1 cellular context compared by ENCODE assay signal in the genomic region with DNA sequence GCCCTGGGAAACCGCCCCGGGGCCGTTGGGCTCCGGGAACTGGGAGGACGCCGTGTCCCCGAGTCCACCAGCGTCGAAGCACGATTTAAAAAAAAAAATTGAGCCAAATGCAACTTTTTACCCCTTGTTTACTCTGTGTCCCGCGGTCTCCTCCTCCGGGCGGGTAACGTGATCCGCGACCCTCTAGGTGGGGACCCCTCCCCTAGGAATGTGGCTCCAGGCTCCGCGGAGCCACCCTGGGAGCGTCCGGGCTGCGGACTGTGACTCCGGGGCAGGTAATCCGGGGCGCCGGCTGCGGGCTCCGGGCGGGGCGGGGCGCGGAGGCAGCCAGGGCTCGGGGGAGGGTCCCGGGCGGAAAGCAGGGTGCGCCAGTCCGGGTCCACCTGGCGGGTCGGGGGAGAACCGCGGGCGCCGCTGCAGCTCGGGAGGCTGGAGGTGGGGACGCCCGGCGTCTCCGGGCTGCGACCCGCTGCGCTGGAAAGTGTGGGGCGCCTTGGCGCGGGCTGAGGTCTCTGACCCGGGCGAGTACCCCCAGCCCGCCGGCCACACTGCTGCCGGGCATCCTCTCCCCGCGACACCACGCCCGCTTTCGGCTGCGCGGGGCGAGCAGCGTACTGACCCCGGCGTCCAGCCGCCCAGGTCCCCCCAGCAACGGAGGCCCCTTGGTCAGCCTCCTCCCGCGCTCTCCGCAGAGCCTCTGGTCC.
TF ChIP-seq lines count a peak whose summit lies in the region.

No MANE protein-coding gene starts in this region.

TF ChIP-seq in HepG2, 621 proteins besides CTCF, POLR2A, EP300 and RAD21 (continued from another document and continues in another):
- TF ChIP-seq ZBTB2 (CRISPR knock-in tag; IDR thresholded peaks at IDR 0.05; ENCODE audit: low read depth) = 0 out of 2 replicates have a peak, but pooled peaks have one; percentile 13
- 0 out of 2 replicates have a peak, but pooled peaks have one; percentile 18 for TF ChIP-seq RXRB (CRISPR knock-in tag; IDR thresholded peaks at IDR 0.05; ENCODE audit: borderline replicate concordance)
- no peak for TF ChIP-seq ZHX1 (CRISPR knock-in tag; IDR thresholded peaks at IDR 0.05; ENCODE audit: low read depth)
- no peak for TF ChIP-seq ZNF383 (CRISPR knock-in tag; IDR thresholded peaks at IDR 0.05; ENCODE audit: borderline replicate concordance)
- TF ChIP-seq ZNF292 (CRISPR knock-in tag; IDR thresholded peaks at IDR 0.05; ENCODE audit: borderline replicate concordance, low read depth) = no peak
- TF ChIP-seq, protein P1, sequence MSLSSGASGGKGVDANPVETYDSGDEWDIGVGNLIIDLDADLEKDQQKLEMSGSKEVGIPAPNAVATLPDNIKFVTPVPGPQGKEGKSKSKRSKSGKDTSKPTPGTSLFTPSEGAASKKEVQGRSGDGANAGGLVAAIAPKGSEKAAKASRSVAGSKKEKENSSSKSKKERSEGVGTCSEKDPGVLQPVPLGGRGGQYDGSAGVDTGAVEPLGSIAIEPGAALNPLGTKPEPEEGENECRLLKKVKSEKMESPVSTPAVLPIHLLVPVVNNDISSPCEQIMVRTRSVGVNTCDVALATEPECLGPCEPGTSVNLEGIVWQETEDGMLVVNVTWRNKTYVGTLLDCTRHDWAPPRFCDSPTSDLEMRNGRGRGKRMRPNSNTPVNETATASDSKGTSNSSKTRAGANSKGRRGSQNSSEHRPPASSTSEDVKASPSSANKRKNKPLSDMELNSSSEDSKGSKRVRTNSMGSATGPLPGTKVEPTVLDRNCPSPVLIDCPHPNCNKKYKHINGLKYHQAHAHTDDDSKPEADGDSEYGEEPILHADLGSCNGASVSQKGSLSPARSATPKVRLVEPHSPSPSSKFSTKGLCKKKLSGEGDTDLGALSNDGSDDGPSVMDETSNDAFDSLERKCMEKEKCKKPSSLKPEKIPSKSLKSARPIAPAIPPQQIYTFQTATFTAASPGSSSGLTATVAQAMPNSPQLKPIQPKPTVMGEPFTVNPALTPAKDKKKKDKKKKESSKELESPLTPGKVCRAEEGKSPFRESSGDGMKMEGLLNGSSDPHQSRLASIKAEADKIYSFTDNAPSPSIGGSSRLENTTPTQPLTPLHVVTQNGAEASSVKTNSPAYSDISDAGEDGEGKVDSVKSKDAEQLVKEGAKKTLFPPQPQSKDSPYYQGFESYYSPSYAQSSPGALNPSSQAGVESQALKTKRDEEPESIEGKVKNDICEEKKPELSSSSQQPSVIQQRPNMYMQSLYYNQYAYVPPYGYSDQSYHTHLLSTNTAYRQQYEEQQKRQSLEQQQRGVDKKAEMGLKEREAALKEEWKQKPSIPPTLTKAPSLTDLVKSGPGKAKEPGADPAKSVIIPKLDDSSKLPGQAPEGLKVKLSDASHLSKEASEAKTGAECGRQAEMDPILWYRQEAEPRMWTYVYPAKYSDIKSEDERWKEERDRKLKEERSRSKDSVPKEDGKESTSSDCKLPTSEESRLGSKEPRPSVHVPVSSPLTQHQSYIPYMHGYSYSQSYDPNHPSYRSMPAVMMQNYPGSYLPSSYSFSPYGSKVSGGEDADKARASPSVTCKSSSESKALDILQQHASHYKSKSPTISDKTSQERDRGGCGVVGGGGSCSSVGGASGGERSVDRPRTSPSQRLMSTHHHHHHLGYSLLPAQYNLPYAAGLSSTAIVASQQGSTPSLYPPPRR (CRISPR knock-in tag; IDR thresholded peaks at IDR 0.05; ENCODE audit: borderline replicate concordance) = no peak
- TF ChIP-seq SRSF9 (IDR thresholded peaks at IDR 0.05; ENCODE audit: borderline replicate concordance, insufficient read depth, low read depth, low read length, poor library complexity, severe bottlenecking) = no peak
- peak; percentile 60 for TF ChIP-seq ZSCAN31 (CRISPR knock-in tag; IDR thresholded peaks at IDR 0.05; ENCODE audit: low read depth)
- TF ChIP-seq FIP1L1 (IDR thresholded peaks at IDR 0.05; ENCODE audit: borderline replicate concordance, insufficient read depth, low read depth, low read length) = no peak
- no peak; the same call in 1 of the 2 replicates for TF ChIP-seq ZNF331 (CRISPR knock-in tag; IDR thresholded peaks at IDR 0.05)
- no peak for TF ChIP-seq ARHGAP35 (CRISPR knock-in tag; IDR thresholded peaks at IDR 0.05; ENCODE audit: borderline replicate concordance)
- TF ChIP-seq MNT (IDR thresholded peaks at IDR 0.05) = no peak
- no peak for TF ChIP-seq ZNF512 (CRISPR knock-in tag; IDR thresholded peaks at IDR 0.05)
- TF ChIP-seq JARID2 (CRISPR knock-in tag; IDR thresholded peaks at IDR 0.05; ENCODE audit: insufficient replicate concordance) = no peak
- 0 out of 2 replicates have a peak, but pooled peaks have one; percentile 7 for TF ChIP-seq GATAD1 (CRISPR knock-in tag; IDR thresholded peaks at IDR 0.05)
- no peak for TF ChIP-seq NKX3-1 (CRISPR knock-in tag; IDR thresholded peaks at IDR 0.05)
- TF ChIP-seq NFE2L1 (CRISPR knock-in tag; IDR thresholded peaks at IDR 0.05; ENCODE audit: borderline replicate concordance) = no peak
- TF ChIP-seq ZNF644 (CRISPR knock-in tag; IDR thresholded peaks at IDR 0.05; ENCODE audit: low read depth) = no peak
- TF ChIP-seq ZNF7 (CRISPR knock-in tag; IDR thresholded peaks at IDR 0.05) = no peak
- TF ChIP-seq ATF4 (CRISPR knock-in tag; IDR thresholded peaks at IDR 0.05) = no peak
- no peak for TF ChIP-seq ZNF441 (CRISPR knock-in tag; IDR thresholded peaks at IDR 0.05; ENCODE audit: borderline replicate concordance)
- no peak for TF ChIP-seq HNF1A (IDR thresholded peaks at IDR 0.05; ENCODE audit: low read depth)
- no peak for TF ChIP-seq HNF1A (CRISPR knock-in tag; IDR thresholded peaks at IDR 0.05; ENCODE audit: borderline replicate concordance)
- no peak for TF ChIP-seq ZNF557 (CRISPR knock-in tag; IDR thresholded peaks at IDR 0.05)
- TF ChIP-seq LRRFIP1 (CRISPR knock-in tag; conservative IDR thresholded peaks at IDR 0.05) = no peak
- peak; percentile 100 for TF ChIP-seq TEAD3 (CRISPR knock-in tag; optimal IDR thresholded peaks at IDR 0.05; ENCODE audit: borderline replicate concordance)
- TF ChIP-seq ZBTB42 (CRISPR knock-in tag; IDR thresholded peaks at IDR 0.05) = peak; percentile 77; the same call in 1 of the 2 replicates
- TF ChIP-seq, protein P2, sequence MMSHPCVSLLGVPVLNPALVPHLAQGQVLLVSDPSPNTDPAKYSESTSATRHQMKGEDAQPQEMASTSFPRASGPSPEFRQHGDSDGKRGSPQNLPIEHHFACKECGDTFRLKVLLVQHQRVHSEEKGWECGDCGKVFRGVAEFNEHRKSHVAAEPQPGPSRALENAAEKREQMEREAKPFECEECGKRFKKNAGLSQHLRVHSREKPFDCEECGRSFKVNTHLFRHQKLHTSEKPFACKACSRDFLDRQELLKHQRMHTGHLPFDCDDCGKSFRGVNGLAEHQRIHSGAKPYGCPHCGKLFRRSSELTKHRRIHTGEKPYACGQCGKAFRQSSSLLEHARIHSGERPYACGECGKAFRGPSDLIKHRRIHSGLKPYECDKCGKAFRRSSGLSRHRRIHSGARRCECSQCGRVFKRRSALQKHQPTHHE (CRISPR knock-in tag; IDR thresholded peaks at IDR 0.05; ENCODE audit: borderline replicate concordance) = peak; percentile 22; the same call in 1 of the 2 replicates
- no peak; the same call in 1 of the 2 replicates for TF ChIP-seq ZNF446 (CRISPR knock-in tag; IDR thresholded peaks at IDR 0.05)
